23 cellular contexts compared by ENCODE assay signal in the genomic region with DNA sequence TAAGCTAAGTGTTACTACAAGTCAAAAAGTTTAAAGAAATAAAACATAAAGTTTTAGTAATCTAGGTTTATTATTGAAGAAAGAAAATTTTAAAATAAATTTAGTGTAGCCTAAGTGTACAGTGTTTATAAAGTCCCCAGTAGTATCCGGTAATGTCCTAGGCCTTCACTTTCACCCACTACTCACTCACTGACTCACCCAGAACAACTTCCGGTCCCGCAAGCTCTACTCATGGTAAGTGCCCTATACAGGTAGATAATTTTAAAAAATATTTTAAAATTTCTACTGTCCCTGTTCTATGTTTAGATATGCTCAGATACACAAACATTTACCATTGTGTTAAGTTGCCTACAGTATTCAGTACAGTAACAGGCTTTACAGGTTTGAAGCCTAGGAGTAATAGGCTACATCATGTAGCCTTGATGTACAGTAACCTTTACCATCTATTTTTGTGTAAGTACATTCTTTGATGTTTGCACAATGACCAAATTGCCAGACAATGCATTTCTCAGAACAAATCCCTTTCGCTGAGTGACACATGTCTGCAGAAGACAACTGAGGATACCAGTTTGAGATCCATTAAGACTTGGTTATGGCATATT.
DNase-seq lines count a peak whose midpoint lies in the region; ATAC-seq, FAIRE-seq and TF ChIP-seq lines count a peak whose summit lies in the region.
"Had no signal": no experiment of that assay in that cellular context is flagged by ENCODE, and none has a peak within 500 bp of the region (broad histone marks: within the 10 kb centered on the region; RNA-seq: fewer than 3 reads in every experiment).

No MANE protein-coding gene starts in this region.

- TF ChIP-seq CTCF in PC-3 (conservative IDR thresholded peaks at IDR 0.05; ENCODE audit: low read depth, low read length) = no peak
- TF ChIP-seq CTCF in bronchial epithelial cell (IDR thresholded peaks at IDR 0.05; ENCODE audit: insufficient read depth, low read length, severe bottlenecking) = no peak
- no peak for TF ChIP-seq CTCF in BE2C (IDR thresholded peaks at IDR 0.05; ENCODE audit: low read depth, low read length)
- no peak for TF ChIP-seq CTCF in thyroid gland (IDR thresholded peaks at IDR 0.05)

- CTCF ChIA-PET in PC-3 (lab: Charles Lee) = no interaction called here

- H2BK120ac ChIP-seq in trophoblast cell (ENCODE audit: insufficient read depth, low read length, poor library complexity) = no peak overlapping the region

- H2AFZ ChIP-seq in PC-3 (ENCODE audit: low read length) (no peak overlapping the region), trophoblast cell (ENCODE audit: insufficient read depth, low read length, poor library complexity) (no peak overlapping the region)
- H2AFZ ChIP-seq: GM23338 had no signal

- no peak for TF ChIP-seq POLR2A in H54 (IDR thresholded peaks at IDR 0.05; ENCODE audit: low read depth, low read length)
- TF ChIP-seq POLR2A in thyroid gland (IDR thresholded peaks at IDR 0.05) = no peak

- peaks cover 24% of the 10 kb centered on the region for H3K4me1 ChIP-seq in PC-3 (ENCODE audit: insufficient read depth, low read length)
- no peaks in the 10 kb centered on the region for H3K4me1 ChIP-seq in trophoblast cell (ENCODE audit: control insufficient read depth in 1 of 2, insufficient read depth in 2 of 2, low read length in 2 of 2)
- no peaks in the 10 kb centered on the region for H3K4me1 ChIP-seq in BE2C
- no peaks in the 10 kb centered on the region for H3K4me1 ChIP-seq in thyroid gland
- H3K4me1 ChIP-seq: BLaER1 had no signal

- DNase-seq in H54 (ENCODE audit: insufficient read length, low spot score) (no peak), PC-3 (peak; percentile 74), bronchial epithelial cell (ENCODE audit: low read depth) (peak; percentile 48), trophoblast cell (peak; percentile 77 to 97), BE2C (no peak), thyroid gland (no peak), A172 (ENCODE audit: low spot score) (no peak)
- DNase-seq: CD4-positive, alpha-beta T cell; COR-L47; DMS79 treated with DMSO at 0.1 percent for 48 hours; Karpas-422; MM.1S; NCI-H1092; NCI-H1436; NCI-H187 treated with DMSO at 0.1 percent for 48 hours; NCI-H2107; NCI-H446 treated with DMSO at 0.1 percent for 48 hours; NCI-H526 treated with DMSO at 0.1 percent for 48 hours; T-helper 17 cell had no signal

- no peak overlapping the region for H2AK5ac ChIP-seq in trophoblast cell (ENCODE audit: low read length)

- H3K9ac ChIP-seq in PC-3 (ENCODE audit: low read length) = no peak overlapping the region
- H3K9ac ChIP-seq in trophoblast cell (ENCODE audit: low read length) = no peak overlapping the region
- H3K9ac ChIP-seq: BLaER1 had no signal

- H3K79me2 ChIP-seq in PC-3 (ENCODE audit: low read length) (no peaks in the 10 kb centered on the region), trophoblast cell (ENCODE audit: control insufficient read depth, insufficient read depth, low read length, poor library complexity) (no peaks in the 10 kb centered on the region)

- no peak overlapping the region for H3K18ac ChIP-seq in trophoblast cell (ENCODE audit: low read length)

- H3K14ac ChIP-seq in trophoblast cell (ENCODE audit: low read length) = no peak overlapping the region

- no peaks in the 10 kb centered on the region for H3K79me1 ChIP-seq in trophoblast cell (ENCODE audit: low read length)

- no peak overlapping the region for H2BK12ac ChIP-seq in trophoblast cell (ENCODE audit: low read length)

- H3K4me3 ChIP-seq in PC-3 (ENCODE audit: low read length) (no peak overlapping the region; the same call in 1 of the 2 replicates), bronchial epithelial cell (ENCODE audit: low read depth, low read length) (no peak overlapping the region), trophoblast cell (ENCODE audit: low read depth, low read length) (no peak overlapping the region), BE2C (ENCODE audit: low read depth, low read length) (no peak overlapping the region), thyroid gland (replicated peaks in 1 of 3) (no peak overlapping the region)
- H3K4me3 ChIP-seq: BLaER1, GM23338 had no signal

- POLR2A ChIA-PET in PC-3 (lab: Charles Lee; ENCODE audit: unreplicated experiment) = no interaction called here

- H2BK5ac ChIP-seq in trophoblast cell (ENCODE audit: low read depth, low read length, poor library complexity) = no peak overlapping the region

- no peak overlapping the region for H4K8ac ChIP-seq in trophoblast cell (ENCODE audit: low read depth, low read length)

- H3K9me3 ChIP-seq in PC-3 (ENCODE audit: low read length) (no peaks in the 10 kb centered on the region), trophoblast cell (ENCODE audit: insufficient read depth, low read depth, low read length) (peaks cover 3% of the 10 kb centered on the region), BE2C (no peaks in the 10 kb centered on the region), thyroid gland (no peaks in the 10 kb centered on the region)
- H3K9me3 ChIP-seq: BLaER1 had no signal

- H3K23ac ChIP-seq in trophoblast cell (ENCODE audit: low read length) = no peak overlapping the region

- FAIRE-seq in H54 (lab: Jason Lieb, UNC) = peak; percentile 38
- no peak for FAIRE-seq in bronchial epithelial cell (lab: Jason Lieb, UNC)
- FAIRE-seq: GM12891 had no signal

- peak overlapping the region; percentile 69 for H3K27ac ChIP-seq in PC-3 (ENCODE audit: low read length)
- H3K27ac ChIP-seq in trophoblast cell (ENCODE audit: low read depth, low read length) = no peak overlapping the region
- H3K27ac ChIP-seq in thyroid gland = no peak overlapping the region
- H3K27ac ChIP-seq: BLaER1 had no signal

- no peak overlapping the region for H4K91ac ChIP-seq in trophoblast cell (ENCODE audit: low read depth, low read length)

- H4K20me1 ChIP-seq in PC-3 (ENCODE audit: low read length) = no peaks in the 10 kb centered on the region
- H4K20me1 ChIP-seq: BLaER1 had no signal

- H3K36me3 ChIP-seq in PC-3 (ENCODE audit: low read depth, low read length) (no peaks in the 10 kb centered on the region), bronchial epithelial cell (ENCODE audit: control insufficient read depth, insufficient read depth, low read length) (no peaks in the 10 kb centered on the region), trophoblast cell (ENCODE audit: control insufficient read depth in 1 of 2, insufficient read depth in 2 of 2, low read length in 2 of 2) (no peaks in the 10 kb centered on the region), BE2C (no peaks in the 10 kb centered on the region; the same call in none of the 2 replicates), thyroid gland (no peaks in the 10 kb centered on the region)
- H3K36me3 ChIP-seq: BLaER1 had no signal

- H3K4me2 ChIP-seq in PC-3 (ENCODE audit: low read length) = peak overlapping the region; percentile 49
- H3K4me2 ChIP-seq in trophoblast cell (ENCODE audit: low read length) = no peak overlapping the region
- H3K4me2 ChIP-seq: BLaER1, GM23338 had no signal

- no peaks in the 10 kb centered on the region for H3K9me2 ChIP-seq in PC-3 (replicated peaks; ENCODE audit: low read length)

- no peak; the same call in 1 of the 2 replicates for ATAC-seq in PC-3
- ATAC-seq: GM23338, HCT116, T-helper 17 cell had no signal

- intact Hi-C loops in PC-3 (cut with micrococcal nuclease) = no loop called here
- intact Hi-C loops in thyroid gland (cut with DNase I) = no loop called here

- no peak overlapping the region for H4K12ac ChIP-seq in trophoblast cell (ENCODE audit: low read depth, low read length)

- no peaks in the 10 kb centered on the region for H3F3A ChIP-seq in PC-3 (ENCODE audit: low read length, unreplicated experiment)

- H3K27me3 ChIP-seq in PC-3 (ENCODE audit: low read length) (no peaks in the 10 kb centered on the region), bronchial epithelial cell (ENCODE audit: control insufficient read depth, insufficient read depth, low read length) (no peaks in the 10 kb centered on the region), trophoblast cell (ENCODE audit: insufficient read depth, low read length) (no peaks in the 10 kb centered on the region), BE2C (no peaks in the 10 kb centered on the region), thyroid gland (no peaks in the 10 kb centered on the region)
- H3K27me3 ChIP-seq: BLaER1 had no signal

- WGBS in trophoblast cell (ENCODE audit: extremely low coverage, insufficient coverage, insufficient read length) = no CpG with 5 or more reads among the region's 4 CpGs
- 92% methylated on average over 4 of the region's 4 CpGs for WGBS in thyroid gland, 2 donors

- BruUV-seq in PC-3 (replicated peaks; lab: Mats Ljungman, UMichigan) = no TSS peak

- H3K4ac ChIP-seq in trophoblast cell (ENCODE audit: low read depth, low read length) = no peak overlapping the region

Comparison
In these comparisons a context has a peak if more than half of its experiments do, and no peak if none do; other contexts are left out.
1. DNase-seq: peak in PC-3 (single experiment), bronchial epithelial cell (single experiment) and trophoblast cell (2 of 2); none in H54 (single experiment), BE2C (single experiment), thyroid gland (0 of 2) and A172 (single experiment).